In genomic region chr17:7513850-7514419, GRCh38 we compare ENCODE assay signal across 2 cellular contexts.
A peak's percentile ranks its signal among the peaks of the same experiment; 100 is the strongest.
TF ChIP-seq lines count a peak whose summit lies in the region.

No MANE protein-coding gene starts in this region.

TF ChIP-seq in GM12891, 5 proteins besides CTCF, POLR2A, EP300 and RAD21:
- no peak for TF ChIP-seq PAX5 (IDR thresholded peaks at IDR 0.05; ENCODE audit: insufficient read depth, low read length, severe bottlenecking)
- TF ChIP-seq POU2F2 (IDR thresholded peaks at IDR 0.05; ENCODE audit: low read depth, low read length) = no peak
- TF ChIP-seq SPI1 (IDR thresholded peaks at IDR 0.05; ENCODE audit: low read depth, low read length) = no peak
- TF ChIP-seq TAF1 (IDR thresholded peaks at IDR 0.05; ENCODE audit: low read depth, low read length) = no peak
- peak; percentile 28; the same call in 1 of the 2 replicates for TF ChIP-seq POLR2AphosphoS5 (IDR thresholded peaks at IDR 0.05; ENCODE audit: low read depth, low read length)
TF ChIP-seq in GM12891: peak in this region for 1.

TF ChIP-seq in IMR-90, 13 proteins besides CTCF, POLR2A, EP300 and RAD21:
- no peak for TF ChIP-seq MXI1 (IDR thresholded peaks at IDR 0.05; ENCODE audit: borderline replicate concordance, low read depth, low read length)
- no peak for TF ChIP-seq SMC3 (IDR thresholded peaks at IDR 0.05; ENCODE audit: low read depth, low read length)
- no peak for TF ChIP-seq NFE2L2 (IDR thresholded peaks at IDR 0.05; ENCODE audit: low read depth, low read length)
- no peak for TF ChIP-seq MAFK (IDR thresholded peaks at IDR 0.05; ENCODE audit: low read depth, low read length)
- TF ChIP-seq MAZ (IDR thresholded peaks at IDR 0.05; ENCODE audit: borderline replicate concordance, low read depth, low read length) = no peak
- TF ChIP-seq BHLHE40 (IDR thresholded peaks at IDR 0.05; ENCODE audit: low read depth, low read length) = no peak
TF ChIP-seq in IMR-90: peak in this region for 0.
